Comparison of ENCODE assay signal across 26 cellular contexts in genomic region chr3:4666078-4666477, GRCh38.
DNase-seq lines count a peak whose midpoint lies in the region; ATAC-seq, FAIRE-seq and TF ChIP-seq lines count a peak whose summit lies in the region.
"Had no signal": no experiment of that assay in that cellular context is flagged by ENCODE, and none has a peak within 500 bp of the region (broad histone marks: within the 10 kb centered on the region; RNA-seq: fewer than 3 reads in every experiment).

No MANE protein-coding gene starts in this region.

- peaks cover 5% of the 10 kb centered on the region for H3K27me3 Mint-ChIP-seq in astrocyte (ENCODE audit: low read depth, unreplicated experiment)
- H3K27me3 Mint-ChIP-seq: CD4-positive, alpha-beta T cell had no signal

- H3K4ac ChIP-seq in H1 (replicated peaks; ENCODE audit: insufficient read length, low read depth, low read length): no peak overlapping the region

- H3K56ac ChIP-seq in H1 (replicated peaks; ENCODE audit: insufficient read length, low read depth, low read length): no peak overlapping the region

- H2BK120ac ChIP-seq in H1 (replicated peaks; ENCODE audit: low read depth, low read length): no peak overlapping the region

- H2BK20ac ChIP-seq in H1 (ENCODE audit: low read length): no peak overlapping the region

- POLR2A ChIA-PET in HepG2 (lab: Yijun Ruan, JAX): no interaction called here
- POLR2A ChIA-PET in H1 (lab: Charles Lee; ENCODE audit: partially characterized antibody): no interaction called here

- no TSS peak for BruUV-seq in HepG2 (replicated peaks; lab: Mats Ljungman, UMichigan)

- peaks cover 3% of the 10 kb centered on the region for H3K36me3 Mint-ChIP-seq in astrocyte (ENCODE audit: low read depth, unreplicated experiment)

- H4K5ac ChIP-seq in H1 (ENCODE audit: insufficient read length, low read depth, low read length): no peak overlapping the region

- TF ChIP-seq EP300 in HepG2 (IDR thresholded peaks at IDR 0.05; ENCODE audit: low read depth in 2 of 2, low read length in 2 of 2) (no peak), HepG2 (CRISPR knock-in tag; IDR thresholded peaks at IDR 0.05; ENCODE audit: borderline replicate concordance) (no peak), H1 (IDR thresholded peaks at IDR 0.05; ENCODE audit: borderline replicate concordance in 1 of 2, low read depth in 2 of 2, low read length in 2 of 2) (no peak)

- TF ChIP-seq POLR2A in HepG2 (IDR thresholded peaks at IDR 0.05; ENCODE audit: insufficient read depth in 1 of 2, low read depth in 2 of 2, low read length in 2 of 2) (no peak), right lobe of liver (IDR thresholded peaks at IDR 0.05) (no peak), H1 (IDR thresholded peaks at IDR 0.05; ENCODE audit: control extremely low read depth in 1 of 2, low read depth in 2 of 2, low read length in 2 of 2) (no peak)

- peaks cover 3 to 25% of the 10 kb centered on the region in 2 experiments; a peak in 3 of 5 replicates for H3K36me3 ChIP-seq in HepG2 (replicated peaks in 1 of 2; ENCODE audit: control insufficient read depth in 1 of 2, insufficient read depth in 2 of 2, low read length in 2 of 2)
- H3K36me3 ChIP-seq in right lobe of liver: peaks cover 0 to 3% (median 2%) of the 10 kb centered on the region in 4 donors
- H3K36me3 ChIP-seq in astrocyte (ENCODE audit: insufficient read depth, low read length): no peaks in the 10 kb centered on the region
- H3K36me3 ChIP-seq in H1 (ENCODE audit: control insufficient read depth in 2 of 4, insufficient read depth in 4 of 4, low read length in 3 of 4): no peaks in the 10 kb centered on the region
- H3K36me3 ChIP-seq in effector memory CD4-positive, alpha-beta T cell (ENCODE audit: control insufficient read depth, insufficient read depth, low read length): peaks cover 72% of the 10 kb centered on the region
- H3K36me3 ChIP-seq: HAP-1 had no signal

- no peaks in the 10 kb centered on the region for H4K20me1 ChIP-seq in HepG2 (ENCODE audit: insufficient read depth, low read length)
- H4K20me1 ChIP-seq in astrocyte (ENCODE audit: insufficient read depth, low read length): no peaks in the 10 kb centered on the region
- H4K20me1 ChIP-seq in H1 (replicated peaks in 1 of 2; ENCODE audit: control insufficient read depth in 1 of 2, insufficient read depth in 2 of 2, low read length in 2 of 2): peaks cover 0 to 2% of the 10 kb centered on the region in 2 experiments
- H4K20me1 ChIP-seq: BLaER1 treated with 17β-estradiol and CSF1 and Interleukin-3, amounts not matched to agents 10 nM and 100 nM had no signal

- H3K4me3 ChIP-seq in HepG2 (replicated peaks in 1 of 3; ENCODE audit: insufficient read depth in 1 of 3, low read depth in 2 of 3, low read length in 3 of 3) (no peak overlapping the region), right lobe of liver (no peak overlapping the region), astrocyte (ENCODE audit: insufficient read depth, low read depth, low read length) (no peak overlapping the region), H1 (ENCODE audit: extremely low read depth in 1 of 4, insufficient read depth in 2 of 4, low read depth in 3 of 4, low read length in 4 of 4) (no peak overlapping the region)
- no peak overlapping the region for H3K4me3 ChIP-seq in effector memory CD4-positive, alpha-beta T cell (ENCODE audit: insufficient read depth, low read depth, low read length, poor library complexity, severe bottlenecking)
- H3K4me3 ChIP-seq: BLaER1 treated with 17β-estradiol and CSF1 and Interleukin-3, amounts not matched to agents 10 nM and 100 nM; GM12878; GM23338; HAP-1 had no signal

- no peak overlapping the region for H2BK5ac ChIP-seq in H1 (ENCODE audit: low read depth, low read length)

- H2BK12ac ChIP-seq in H1 (ENCODE audit: low read depth, low read length): no peak overlapping the region

- H2AFZ ChIP-seq in HepG2 (ENCODE audit: low read length) (no peak overlapping the region), astrocyte (ENCODE audit: low read depth, low read length) (no peak overlapping the region), H1 (ENCODE audit: low read length) (no peak overlapping the region)
- H2AFZ ChIP-seq: GM23338 had no signal

- no peak for TF ChIP-seq CTCF in HepG2 (CRISPR knock-in tag; IDR thresholded peaks at IDR 0.05)
- TF ChIP-seq CTCF in right lobe of liver (IDR thresholded peaks at IDR 0.05): no peak
- TF ChIP-seq CTCF in astrocyte (IDR thresholded peaks at IDR 0.05; ENCODE audit: insufficient read depth, low read depth, low read length): no peak
- TF ChIP-seq CTCF in H1 (IDR thresholded peaks at IDR 0.05; ENCODE audit: control extremely low read depth in 1 of 3, insufficient read depth in 1 of 3, low read depth in 1 of 3, low read length in 3 of 3): no peak

- H3K9ac ChIP-seq in HepG2 (ENCODE audit: insufficient read depth, low read depth, low read length) (no peak overlapping the region), astrocyte (ENCODE audit: low read length) (peak overlapping the region; percentile 17), H1 (replicated peaks in 1 of 4; ENCODE audit: extremely low read depth in 1 of 4, low read depth in 3 of 4, low read length in 3 of 4) (no peak overlapping the region)
- H3K9ac ChIP-seq: BLaER1 treated with 17β-estradiol and CSF1 and Interleukin-3, amounts not matched to agents 10 nM and 100 nM had no signal

- H3K9me3 Mint-ChIP-seq in astrocyte (ENCODE audit: unreplicated experiment): no peaks in the 10 kb centered on the region
- H3K9me3 Mint-ChIP-seq: CD14-positive monocyte; CD4-positive, alpha-beta T cell; CD8-positive, alpha-beta memory T cell; GM23338; HFFc6 had no signal

- CTCF ChIA-PET in HepG2 (lab: Yijun Ruan, JAX; ENCODE audit: low intra/inter-chr PET ratio, low total read pairs) (no interaction called here), H1 (lab: Charles Lee; ENCODE audit: partially characterized antibody) (interaction anchor here (0.9 kb wide), 1 partner anchor 240 kb away, joined by 3 read pairs; no protein-coding TSS in a partner anchor)

- H2BK15ac ChIP-seq in H1 (ENCODE audit: low read length): no peak overlapping the region

- FAIRE-seq in HepG2 (lab: Jason Lieb, UNC) (no peak), astrocyte (lab: Jason Lieb, UNC) (no peak), H1 (lab: Jason Lieb, UNC) (no peak)
- FAIRE-seq: A204.1, D721Med, GM19239, H54 had no signal

- H4K8ac ChIP-seq in H1 (ENCODE audit: extremely low read depth, insufficient read depth, low read length): no peak overlapping the region

- in situ Hi-C loops in HepG2 (cut with HindIII; ENCODE audit: extremely low pct_ligation_motif_present, low pct_unique_long_range_greater_than_20kb): no loop called here

- no peak overlapping the region for H3K4me2 ChIP-seq in HepG2 (ENCODE audit: low read depth, low read length)
- peak overlapping the region; percentile 14 for H3K4me2 ChIP-seq in astrocyte (ENCODE audit: low read length)
- no peak overlapping the region for H3K4me2 ChIP-seq in H1 (ENCODE audit: insufficient read depth in 1 of 2, low read depth in 2 of 2, low read length in 2 of 2)
- H3K4me2 ChIP-seq: BLaER1 treated with 17β-estradiol and CSF1 and Interleukin-3, amounts not matched to agents 10 nM and 100 nM; GM23338 had no signal

- no peak overlapping the region for H3K18ac ChIP-seq in H1 (ENCODE audit: extremely low read depth, low read length)

- no peak overlapping the region for H3K14ac ChIP-seq in H1 (ENCODE audit: insufficient read length)

- H3K4me1 ChIP-seq in HepG2 (ENCODE audit: insufficient read depth, low read length) (no peaks in the 10 kb centered on the region), right lobe of liver (no peaks in the 10 kb centered on the region), astrocyte (ENCODE audit: insufficient read depth, low read length) (peaks cover 5% of the 10 kb centered on the region), H1 (replicated peaks in 1 of 4; ENCODE audit: control insufficient read depth in 3 of 4, insufficient read depth in 4 of 4, low read length in 3 of 4) (no peaks in the 10 kb centered on the region)
- H3K4me1 ChIP-seq in effector memory CD4-positive, alpha-beta T cell (ENCODE audit: control insufficient read depth, insufficient read depth, low read length, poor library complexity, severe bottlenecking): no peaks in the 10 kb centered on the region
- H3K4me1 ChIP-seq: BE2C; BLaER1 treated with 17β-estradiol and CSF1 and Interleukin-3, amounts not matched to agents 10 nM and 100 nM; HAP-1 had no signal

- H4K91ac ChIP-seq in H1 (replicated peaks; ENCODE audit: insufficient read length, low read length): no peak overlapping the region

- no peaks in the 10 kb centered on the region for H3K4me1 Mint-ChIP-seq in astrocyte (ENCODE audit: low read depth, unreplicated experiment)
- H3K4me1 Mint-ChIP-seq: CD8-positive, alpha-beta memory T cell; GM23338 had no signal

- intact Hi-C loops in HepG2 (cut with micrococcal nuclease; ENCODE audit: unreplicated experiment): loop anchor here (1.0 kb wide), 1 partner anchor 20 kb away; no protein-coding TSS in a partner anchor
- intact Hi-C loops in right lobe of liver (cut with DNase I): no loop called here

- H3K79me1 ChIP-seq in H1 (ENCODE audit: low read depth, low read length): no peaks in the 10 kb centered on the region

- H3K79me2 ChIP-seq in HepG2 (ENCODE audit: insufficient read depth, low read length) (no peaks in the 10 kb centered on the region), astrocyte (ENCODE audit: insufficient read depth, low read length) (no peaks in the 10 kb centered on the region), H1 (ENCODE audit: control insufficient read depth in 1 of 2, insufficient read depth in 2 of 2, low read length in 2 of 2) (no peaks in the 10 kb centered on the region)

- H3K4me3 Mint-ChIP-seq in astrocyte (ENCODE audit: unreplicated experiment): no peak overlapping the region
- H3K4me3 Mint-ChIP-seq: CD14-positive monocyte; CD4-positive, alpha-beta T cell; CD8-positive, alpha-beta memory T cell; GM23338; HFFc6 had no signal

- no peaks in the 10 kb centered on the region for H3K23me2 ChIP-seq in H1 (ENCODE audit: low read depth, low read length)

- H3K23ac ChIP-seq in H1 (ENCODE audit: insufficient read length): no peak overlapping the region

- H3K9me3 ChIP-seq in HepG2 (ENCODE audit: low read length) (no peaks in the 10 kb centered on the region), right lobe of liver (no peaks in the 10 kb centered on the region), astrocyte (ENCODE audit: insufficient read depth, low read depth, low read length) (no peaks in the 10 kb centered on the region), H1 (ENCODE audit: insufficient read depth in 2 of 2, low read depth in 1 of 2, low read length in 1 of 2) (no peaks in the 10 kb centered on the region)
- no peaks in the 10 kb centered on the region for H3K9me3 ChIP-seq in effector memory CD4-positive, alpha-beta T cell (ENCODE audit: control insufficient read depth, low read length)
- H3K9me3 ChIP-seq: BE2C; BLaER1 treated with 17β-estradiol and CSF1 and Interleukin-3, amounts not matched to agents 10 nM and 100 nM; HAP-1 had no signal

- no peak overlapping the region for H2AK5ac ChIP-seq in H1 (ENCODE audit: low read depth, low read length)

- no peak overlapping the region for H3K27ac Mint-ChIP-seq in astrocyte (ENCODE audit: unreplicated experiment)
- H3K27ac Mint-ChIP-seq: CD14-positive monocyte; CD4-positive, alpha-beta T cell; CD8-positive, alpha-beta memory T cell; GM23338; HFFc6 had no signal

- WGBS in HepG2 (ENCODE audit: low lambda C conversion rate): 100% methylated on average over 2 of the region's 2 CpGs
- WGBS in right lobe of liver (ENCODE audit: insufficient coverage, low coverage, low lambda C conversion rate, missing lambda C conversion rate): 92% methylated on average over 2 of the region's 2 CpGs
- 91% methylated on average over 2 of the region's 2 CpGs; no CpG with 5 or more reads in 1 of the 2 experiments for WGBS in H1 (ENCODE audit: extremely low coverage in 1 of 2, insufficient coverage in 1 of 2, insufficient read length in 1 of 2, insufficient replicate concordance in 2 of 2, low coverage in 1 of 2, low lambda C conversion rate in 2 of 2, missing lambda C conversion rate in 1 of 2), 2 experiments

- DNase-seq in HepG2 (ENCODE audit: low spot score) (no peak), right lobe of liver (no peak), astrocyte (ENCODE audit: low read depth) (no peak), H1 (ENCODE audit: low read depth in 1 of 2, low spot score in 2 of 2) (no peak), hypothalamus (lab: John Stamatoyannopoulos, UW) (no peak)
- no peak for DNase-seq in effector memory CD4-positive, alpha-beta T cell
- DNase-seq: ACHN; AML-193; BE2C; CD4-positive, alpha-beta T cell; CD8-positive, alpha-beta memory T cell; DMS 273 treated with DMSO at 0.1 percent for 48 hours; DMS79; EL; GDM1; HFFc6 had no signal

- TF ChIP-seq RAD21 in HepG2 (CRISPR knock-in tag; IDR thresholded peaks at IDR 0.05): no peak
- TF ChIP-seq RAD21 in H1 (IDR thresholded peaks at IDR 0.05 in 1 of 2, conservative IDR thresholded peaks at IDR 0.05 in 1 of 2; ENCODE audit: low read depth in 2 of 2, low read length in 2 of 2): no peak

- no peak for ATAC-seq in HepG2
- no peak for ATAC-seq in right lobe of liver
- ATAC-seq: GM12878, GM23338 had no signal

- H3K27ac ChIP-seq in HepG2 (ENCODE audit: extremely low read length, insufficient read depth, low read length) (no peak overlapping the region), right lobe of liver (no peak overlapping the region), astrocyte (ENCODE audit: low read depth, low read length) (peak overlapping the region; percentile 60), H1 (ENCODE audit: low read depth, low read length) (no peak overlapping the region)
- no peak overlapping the region for H3K27ac ChIP-seq in effector memory CD4-positive, alpha-beta T cell (ENCODE audit: insufficient read depth, low read length, poor library complexity, severe bottlenecking)
- H3K27ac ChIP-seq: 22Rv1; BLaER1 treated with 17β-estradiol and CSF1 and Interleukin-3, amounts not matched to agents 10 nM and 100 nM had no signal

- H3K27me3 ChIP-seq in HepG2 (ENCODE audit: control insufficient read depth in 1 of 2, insufficient read depth in 2 of 2, low read length in 2 of 2) (no peaks in the 10 kb centered on the region), right lobe of liver (no peaks in the 10 kb centered on the region), astrocyte (ENCODE audit: insufficient read depth, low read length) (no peaks in the 10 kb centered on the region), H1 (replicated peaks in 1 of 4; ENCODE audit: control insufficient read depth in 3 of 4, extremely low read depth in 1 of 4, insufficient read depth in 3 of 4, low read length in 3 of 4) (no peaks in the 10 kb centered on the region)
- no peaks in the 10 kb centered on the region for H3K27me3 ChIP-seq in effector memory CD4-positive, alpha-beta T cell (replicated peaks; ENCODE audit: control insufficient read depth, insufficient read depth, low read length, poor library complexity, severe bottlenecking)
- H3K27me3 ChIP-seq: BE2C; BLaER1 treated with 17β-estradiol and CSF1 and Interleukin-3, amounts not matched to agents 10 nM and 100 nM had no signal

Comparison
In these comparisons a context has a peak if more than half of its experiments do, and no peak if none do; other contexts are left out.
1. Of the 41 proteins assayed by ChIP-seq in both HepG2 and H1: peak only in HepG2: none; only in H1: none; in both: MAFK; in neither: 40.